In genomic region chr17:28726912-28727726, GRCh38 we compare ENCODE assay signal across 8 cellular contexts. TPM values are rescaled to one million over a fixed set of nuclear protein-coding genes. Genes with fewer than 3 reads are reported as not detected.
DNase-seq lines count a peak whose midpoint lies in the region; ATAC-seq and TF ChIP-seq lines count a peak whose summit lies in the region.

No MANE protein-coding gene starts in this region.

- in situ Hi-C loops in mammary epithelial cell (cut with MboI; ENCODE audit: low sequenced_read_pairs in 2 of 2), result loop anchor here in 1 of 2 donors (25.0 kb wide), 1 partner anchor 385 kb away; no protein-coding TSS in a partner anchor

- CTCF ChIA-PET in A673 (lab: Charles Lee), result interaction anchor here (0.5 to 3.4 kb wide), 35 partner anchors 8 to 540 kb away, joined by 3 to 82 read pairs (median 5); partner anchors contain the start of genes PHF12, RPL23A and TRAF4
- CTCF ChIA-PET in mammary epithelial cell (lab: Charles Lee; ENCODE audit: low non-redundant PET), result interaction anchor here (0.5 to 2.5 kb wide), 15 partner anchors 16 to 390 kb away, joined by 3 to 49 read pairs (median 3); partner anchors contain the start of gene FAM222B

- DNase-seq in A673 (ENCODE audit: low spot score) (peak; percentile 97), NCI-H2196 (lab: John Stamatoyannopoulos, UW; ENCODE audit: unreplicated experiment) (peak; percentile 86), WERI-Rb-1 (peak; percentile 96), mammary epithelial cell (peak; percentile 95), iPS-NIHi7 (ENCODE audit: extremely low spot score) (peak; percentile 75), smooth muscle cell (lab: John Stamatoyannopoulos, UW; ENCODE audit: unreplicated experiment) (peak; percentile 87)

- intact Hi-C loops in A673 (cut with micrococcal nuclease; ENCODE audit: unreplicated experiment), result loop anchor here (1.0 to 5.0 kb wide), 5 partner anchors 24 to 390 kb away; partner anchors contain the start of gene FLOT2
- intact Hi-C loops in mammary epithelial cell (cut with micrococcal nuclease), result loop anchor here (1.0 to 2.0 kb wide), 8 partner anchors 23 to 390 kb away; partner anchors contain the start of gene FLOT2

- H3K9me3 ChIP-seq in A673 (ENCODE audit: low read depth, low read length, poor library complexity, severe bottlenecking) (no peaks in the 10 kb centered on the region), WERI-Rb-1 (ENCODE audit: severe bottlenecking) (no peaks in the 10 kb centered on the region), mammary epithelial cell (replicated peaks; ENCODE audit: insufficient read depth, low read length) (no peaks in the 10 kb centered on the region), smooth muscle cell (replicated peaks; ENCODE audit: low read depth) (no peaks in the 10 kb centered on the region)

- BruUV-seq in A673 (replicated peaks; lab: Mats Ljungman, UMichigan) (no TSS peak), mammary epithelial cell (replicated peaks; lab: Mats Ljungman, UMichigan) (no TSS peak)

- H3K4me3 ChIP-seq in A673 (ENCODE audit: low read depth, low read length, poor library complexity, severe bottlenecking) (peak overlapping the region; percentile 59), WERI-Rb-1 (ENCODE audit: low read depth, low read length) (peak overlapping the region; percentile 60), mammary epithelial cell (replicated peaks in 1 of 3; ENCODE audit: insufficient read depth in 1 of 3, low read depth in 2 of 3, low read length in 3 of 3) (peak overlapping the region; percentile 78 to 86 (median 79)), smooth muscle cell (peak overlapping the region; percentile 86)

- H3K9ac ChIP-seq in mammary epithelial cell (ENCODE audit: insufficient read depth, low read length), result peak overlapping the region; percentile 94
- peak overlapping the region; percentile 90 for H3K9ac ChIP-seq in smooth muscle cell (ENCODE audit: low read depth)

- POLR2A ChIA-PET in A673 (lab: Charles Lee; ENCODE audit: low non-redundant PET), result interaction anchor here (0.5 to 0.7 kb wide), 5 partner anchors 17 to 390 kb away, joined by 3 to 9 read pairs (median 3); no protein-coding TSS in a partner anchor

- peak; percentile 42 for ATAC-seq in HG03066 (IDR thresholded peaks at IDR 0.05; ENCODE audit: low read depth, unreplicated experiment)

- H3K36me3 ChIP-seq in A673 (ENCODE audit: insufficient read depth, low read length, poor library complexity, severe bottlenecking) (peaks cover 31% of the 10 kb centered on the region), WERI-Rb-1 (peaks cover 38% of the 10 kb centered on the region), mammary epithelial cell (ENCODE audit: insufficient read depth, low read length) (peaks cover 20% of the 10 kb centered on the region), smooth muscle cell (ENCODE audit: low read depth) (no peaks in the 10 kb centered on the region)

- peak overlapping the region; percentile 81 for H2AFZ ChIP-seq in mammary epithelial cell (ENCODE audit: low read depth, low read length)
- peak overlapping the region; percentile 83 for H2AFZ ChIP-seq in smooth muscle cell (ENCODE audit: low read depth)

- peak; percentile 74 for TF ChIP-seq POLR2A in GM18526 (IDR thresholded peaks at IDR 0.05; ENCODE audit: extremely low read depth, insufficient read length)

- H3K4me2 ChIP-seq in mammary epithelial cell (ENCODE audit: insufficient read depth, low read depth, low read length) (peak overlapping the region; percentile 100), smooth muscle cell (peak overlapping the region; percentile 98)

- H3K27me3 ChIP-seq in A673 (replicated peaks; ENCODE audit: insufficient read depth, low read depth, low read length, poor library complexity) (no peaks in the 10 kb centered on the region), WERI-Rb-1 (ENCODE audit: insufficient read depth, low read depth, severe bottlenecking) (no peaks in the 10 kb centered on the region), mammary epithelial cell (ENCODE audit: insufficient read depth, low read length) (no peaks in the 10 kb centered on the region), smooth muscle cell (ENCODE audit: low read depth) (no peaks in the 10 kb centered on the region)

- dilution Hi-C loops in mammary epithelial cell (cut with HindIII; ENCODE audit: low sequenced_read_pairs), result no loop called here

- WGBS in mammary epithelial cell (ENCODE audit: low coverage, missing lambda C conversion rate), result 9% methylated on average over 13 of the region's 41 CpGs
- 2% methylated on average over 28 of the region's 41 CpGs for WGBS in smooth muscle cell (ENCODE audit: low lambda C conversion rate)

- H3K4me1 ChIP-seq in A673 (ENCODE audit: insufficient read depth, low read length, poor library complexity, severe bottlenecking), result peaks cover 40% of the 10 kb centered on the region
- H3K4me1 ChIP-seq in mammary epithelial cell (ENCODE audit: insufficient read depth, low read length), result peaks cover 46% of the 10 kb centered on the region
- peaks cover 12% of the 10 kb centered on the region for H3K4me1 ChIP-seq in smooth muscle cell (ENCODE audit: low read depth)

- TF ChIP-seq CTCF in A673 (conservative IDR thresholded peaks at IDR 0.05; ENCODE audit: low read depth, low read length) (peak; percentile 99), WERI-Rb-1 (IDR thresholded peaks at IDR 0.05; ENCODE audit: low read depth, low read length) (peak; percentile 96), mammary epithelial cell (conservative IDR thresholded peaks at IDR 0.05 in 1 of 2, IDR thresholded peaks at IDR 0.05 in 1 of 2; ENCODE audit: extremely low read depth in 1 of 2, insufficient read depth in 1 of 2, low read depth in 1 of 2, low read length in 2 of 2) (peak; percentile 94 to 99), smooth muscle cell (IDR thresholded peaks at IDR 0.05; ENCODE audit: borderline replicate concordance, insufficient read depth, poor library complexity, severe bottlenecking) (peak; percentile 100)

- H3K27ac ChIP-seq in A673 (ENCODE audit: low read depth, low read length, poor library complexity, severe bottlenecking) (peak overlapping the region; percentile 60), WERI-Rb-1 (peak overlapping the region; percentile 94), mammary epithelial cell (ENCODE audit: insufficient read depth, low read depth, low read length) (peak overlapping the region; percentile 96), smooth muscle cell (ENCODE audit: low read depth) (peak overlapping the region; percentile 98)

- H3K79me2 ChIP-seq in mammary epithelial cell (ENCODE audit: insufficient read depth, low read length) (peaks cover 25% of the 10 kb centered on the region), smooth muscle cell (ENCODE audit: low read depth) (peaks cover 10% of the 10 kb centered on the region)

- peaks cover 17% of the 10 kb centered on the region for H3F3A ChIP-seq in smooth muscle cell (ENCODE audit: low read depth)

- no peaks in the 10 kb centered on the region for H4K20me1 ChIP-seq in mammary epithelial cell (ENCODE audit: insufficient read depth, low read length)
- peaks cover 26% of the 10 kb centered on the region for H4K20me1 ChIP-seq in smooth muscle cell (ENCODE audit: low read depth)

RNA-seq across cellular contexts. Expression of gene TLCD1, which starts 1.1 kb away (rescaled TPM):
- total RNA-seq in A673 (2021), result 3.8 and 7.8 TPM in 2 replicates
- 10 to 100 TPM in 1 of 2 donors, 1 to 10 TPM in 1; 4.7 to 16.7 TPM for total RNA-seq in mammary epithelial cell
- polyA plus RNA-seq in mammary epithelial cell, result 19.8 TPM
- polyA minus RNA-seq in mammary epithelial cell, result 10.1 TPM
- total RNA-seq in smooth muscle cell, result 14.7 and 21.9 TPM in 2 replicates
- 11.2 and 15.6 TPM in 2 replicates for polyA plus RNA-seq in smooth muscle cell

RNA-seq across cellular contexts. Expression of gene NEK8, which starts 1.5 kb away (rescaled TPM):
- total RNA-seq in A673 (2021) (3.9 and 4.2 TPM in 2 replicates), mammary epithelial cell (1 to 10 TPM; 5.5 to 7.0 TPM), smooth muscle cell (1.2 and 2.8 TPM in 2 replicates)
- polyA plus RNA-seq in mammary epithelial cell (4.6 TPM), smooth muscle cell (4.6 TPM in 2 replicates)
- polyA minus RNA-seq in mammary epithelial cell, result 2.6 TPM

RNA-seq across cellular contexts. Expression of gene RPL23A, which starts 7.3 kb away (rescaled TPM):
- total RNA-seq in A673 (2021), result 1,563 and 1,683 TPM in 2 replicates
- total RNA-seq in mammary epithelial cell, result 1,000 to 10,000 TPM in 1 of 2 donors, 100 to 1,000 TPM in 1; 335 to 1,232 TPM
- polyA plus RNA-seq in mammary epithelial cell, result 685 TPM
- polyA minus RNA-seq in mammary epithelial cell, result 785 TPM
- 626 and 629 TPM in 2 replicates for total RNA-seq in smooth muscle cell
- polyA plus RNA-seq in smooth muscle cell, result 1,149 and 1,234 TPM in 2 replicates

RNA-seq across cellular contexts. Expression of gene RAB34, which starts 9.5 kb away (rescaled TPM):
- total RNA-seq in A673 (2021) (158 and 165 TPM in 2 replicates), mammary epithelial cell (10 to 100 TPM; 68.2 to 83.4 TPM), smooth muscle cell (141 and 208 TPM in 2 replicates)
- polyA plus RNA-seq in mammary epithelial cell (176 TPM), smooth muscle cell (256 and 289 TPM in 2 replicates)
- polyA minus RNA-seq in mammary epithelial cell, result 135 TPM

RNA-seq across cellular contexts. Expression of gene PROCA1, which starts 15.4 kb away (rescaled TPM):
- 4.6 and 7.8 TPM in 2 replicates for total RNA-seq in A673 (2021)
- 1 to 10 TPM in 1 of 2 donors, under 1 TPM in 1; 0.17 to 1.1 TPM for total RNA-seq in mammary epithelial cell
- 0.82 TPM for polyA plus RNA-seq in mammary epithelial cell
- polyA minus RNA-seq in mammary epithelial cell, result 7.0 TPM
- total RNA-seq in smooth muscle cell, result 1.9 and 3.0 TPM in 2 replicates
- polyA plus RNA-seq in smooth muscle cell, result 1.8 and 3.0 TPM in 2 replicates

Comparison
In these comparisons a context has a peak if more than half of its experiments do, and no peak if none do; other contexts are left out.
1. Peak in every context shown above with its lines: DNase-seq, ATAC-seq, H3K4me3 ChIP-seq and H3K27ac ChIP-seq.